In the genomic region with DNA sequence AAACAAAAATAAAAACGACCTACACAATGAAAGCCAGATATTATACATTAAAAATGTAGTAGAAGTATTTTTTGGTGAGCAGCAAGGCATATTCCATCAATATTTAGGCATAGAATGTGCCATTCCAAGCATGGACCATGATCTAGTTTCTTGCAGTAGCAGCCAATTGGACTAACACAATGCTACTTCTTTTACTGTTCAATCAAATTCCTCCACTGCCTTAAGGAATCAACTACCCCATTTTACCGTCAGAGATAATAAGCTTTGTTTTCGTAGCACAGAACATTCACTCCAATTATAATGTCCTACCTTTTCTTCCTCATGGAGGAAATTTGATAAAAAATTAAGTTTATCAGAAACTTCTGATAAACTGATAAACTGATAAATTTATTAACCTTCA, we compare ENCODE assay signal across 8 cellular contexts. TPM values are rescaled to one million over a fixed set of nuclear protein-coding genes. Genes with fewer than 3 reads are reported as not detected.
DNase-seq lines count a peak whose midpoint lies in the region; ATAC-seq and TF ChIP-seq lines count a peak whose summit lies in the region.

No MANE protein-coding gene starts in this region.

- H3K4me3 Mint-ChIP-seq in central memory CD8-positive, alpha-beta T cell: peak overlapping the region; percentile 87
- peak overlapping the region; percentile 93 to 100 (median 96) for H3K4me3 Mint-ChIP-seq in naive B cell

- H3K27ac ChIP-seq in BLaER1 treated with 17β-estradiol and CSF1 and Interleukin-3, amounts not matched to agents 10 nM and 100 nM: peak overlapping the region in 9 of 11 experiments; percentile 29 to 97 (median 96); a peak in 16 of 22 replicates
- H3K27ac ChIP-seq in KMS-11: peak overlapping the region; percentile 96; the same call in 1 of the 2 replicates
- no peak overlapping the region for H3K27ac ChIP-seq in aorta (ENCODE audit: low read depth in 1 of 2, low read length in 2 of 2)

- H2AFZ ChIP-seq in KMS-11 (ENCODE audit: low read depth): no peak overlapping the region

- DNase-seq in central memory CD8-positive, alpha-beta T cell (ENCODE audit: low spot score in 2 of 2): no peak
- DNase-seq in naive B cell: no peak
- no peak for DNase-seq in aorta
- DNase-seq in G401 (ENCODE audit: low spot score): no peak
- DNase-seq in NCI-H2196 treated with DMSO at 0.1 percent for 48 hours (lab: John Stamatoyannopoulos, UW; ENCODE audit: unreplicated experiment): no peak
- DNase-seq in NCI-H2107 (lab: John Stamatoyannopoulos, UW): no peak

- peak overlapping the region; percentile 96 to 99 (median 98); a peak in 21 of 22 replicates for H3K9ac ChIP-seq in BLaER1 treated with 17β-estradiol and CSF1 and Interleukin-3, amounts not matched to agents 10 nM and 100 nM
- H3K9ac ChIP-seq in KMS-11: peak overlapping the region; percentile 98; the same call in 1 of the 2 replicates

- no peaks in the 10 kb centered on the region for H3K9me3 ChIP-seq in BLaER1 treated with 17β-estradiol and CSF1 and Interleukin-3, amounts not matched to agents 10 nM and 100 nM (replicated peaks in 1 of 11)
- H3K9me3 ChIP-seq in aorta (ENCODE audit: control insufficient read depth, low read length): no peaks in the 10 kb centered on the region

- intact Hi-C loops in aorta (cut with DNase I): loop anchor here in 1 of 2 donors (10.0 kb wide), 1 partner anchor 72 kb away; the partner anchor contains the start of gene KATNA1

- peaks cover 37 to 61% (median 52%) of the 10 kb centered on the region in 11 experiments; a peak in 21 of 22 replicates for H4K20me1 ChIP-seq in BLaER1 treated with 17β-estradiol and CSF1 and Interleukin-3, amounts not matched to agents 10 nM and 100 nM
- H4K20me1 ChIP-seq in KMS-11 (ENCODE audit: insufficient read depth): peaks cover 7% of the 10 kb centered on the region; the same call in 1 of the 2 replicates

- H3K4me3 ChIP-seq in BLaER1 treated with 17β-estradiol and CSF1 and Interleukin-3, amounts not matched to agents 10 nM and 100 nM: peak overlapping the region; percentile 89 to 99 (median 95)
- H3K4me3 ChIP-seq in KMS-11 (IDR thresholded peaks at IDR 0.05; ENCODE audit: insufficient read depth, low read depth, low read length): no peak overlapping the region
- H3K4me3 ChIP-seq in aorta (ENCODE audit: low read length in 2 of 2): peak overlapping the region in 1 of 2 donors; percentile 37

- no peaks in the 10 kb centered on the region for H3K27me3 ChIP-seq in BLaER1 treated with 17β-estradiol and CSF1 and Interleukin-3, amounts not matched to agents 10 nM and 100 nM
- H3K27me3 ChIP-seq in KMS-11 (ENCODE audit: insufficient read depth, low read depth): no peaks in the 10 kb centered on the region
- H3K27me3 ChIP-seq in aorta (ENCODE audit: control insufficient read depth in 1 of 2, insufficient read depth in 2 of 2, low read length in 1 of 2): no peaks in the 10 kb centered on the region

- in situ Hi-C loops in G401 (cut with HindIII; ENCODE audit: low sequenced_read_pairs): no loop called here

- H3K27me3 Mint-ChIP-seq in central memory CD8-positive, alpha-beta T cell: no peaks in the 10 kb centered on the region
- H3K27me3 Mint-ChIP-seq in naive B cell: no peaks in the 10 kb centered on the region

- no peak for ATAC-seq in central memory CD8-positive, alpha-beta T cell (replicated peaks; ENCODE audit: extremely low read depth, poor library complexity, severe bottlenecking)
- ATAC-seq in naive B cell (ENCODE audit: low read depth in 2 of 2) (no peak), aorta (ENCODE audit: low FRiP score) (no peak)

- peaks cover 59% of the 10 kb centered on the region for H3K79me2 ChIP-seq in KMS-11 (ENCODE audit: insufficient read depth, low read depth)

- H3K4me2 ChIP-seq in BLaER1 treated with 17β-estradiol and CSF1 and Interleukin-3, amounts not matched to agents 10 nM and 100 nM: peak overlapping the region; percentile 77 to 97 (median 92)
- H3K4me2 ChIP-seq in KMS-11: peak overlapping the region; percentile 92

- no peak for TF ChIP-seq CTCF in KMS-11 (conservative IDR thresholded peaks at IDR 0.05; ENCODE audit: low read depth, low read length)

- H3K4me1 Mint-ChIP-seq in central memory CD8-positive, alpha-beta T cell: peaks cover 31% of the 10 kb centered on the region
- H3K4me1 Mint-ChIP-seq in naive B cell: peaks cover 20 to 41% (median 20%) of the 10 kb centered on the region in 3 donors

- H3K4me1 ChIP-seq in BLaER1 treated with 17β-estradiol and CSF1 and Interleukin-3, amounts not matched to agents 10 nM and 100 nM: peaks cover 18 to 27% (median 24%) of the 10 kb centered on the region in 10 experiments
- peaks cover 22% of the 10 kb centered on the region for H3K4me1 ChIP-seq in KMS-11 (ENCODE audit: low read depth, poor library complexity, severe bottlenecking)
- peaks cover 0 to 2% of the 10 kb centered on the region in 2 donors for H3K4me1 ChIP-seq in aorta (ENCODE audit: control insufficient read depth in 1 of 2, insufficient read depth in 2 of 2, low read length in 2 of 2)

- H3K9me3 Mint-ChIP-seq in central memory CD8-positive, alpha-beta T cell: no peaks in the 10 kb centered on the region
- no peaks in the 10 kb centered on the region for H3K9me3 Mint-ChIP-seq in naive B cell

- H3K36me3 ChIP-seq in BLaER1 treated with 17β-estradiol and CSF1 and Interleukin-3, amounts not matched to agents 10 nM and 100 nM: peaks cover 12 to 47% (median 23%) of the 10 kb centered on the region in 11 experiments; a peak in 20 of 22 replicates
- H3K36me3 ChIP-seq in KMS-11 (ENCODE audit: insufficient read depth) (no peaks in the 10 kb centered on the region), aorta (ENCODE audit: control insufficient read depth in 1 of 2, insufficient read depth in 2 of 2, low read length in 1 of 2) (no peaks in the 10 kb centered on the region)

- H3K36me3 Mint-ChIP-seq in central memory CD8-positive, alpha-beta T cell (ENCODE audit: insufficient read depth): peaks cover 17% of the 10 kb centered on the region
- H3K36me3 Mint-ChIP-seq in naive B cell: no peaks in the 10 kb centered on the region

- WGBS in aorta, 2 donors: 11 to 14% methylated on average over 3 of the region's 3 CpGs

- peak overlapping the region; percentile 93 for H3K27ac Mint-ChIP-seq in central memory CD8-positive, alpha-beta T cell (ENCODE audit: low read depth)
- peak overlapping the region in 4 of 6 donors; percentile 67 to 96 (median 83) for H3K27ac Mint-ChIP-seq in naive B cell

RNA-seq across cellular contexts. Expression of gene LATS1, which starts 1.3 kb away (rescaled TPM):
- 10 to 100 TPM; 12.5 to 21.4 (median 13.4) TPM for polyA plus RNA-seq in naive B cell (ENCODE audit: low read depth in 6 of 6)
- 10 to 100 TPM; 31.5 to 39.2 TPM for total RNA-seq in aorta
- polyA plus RNA-seq in aorta: 1 to 10 TPM; 5.4 to 7.0 TPM
- total RNA-seq in G401 (2014; rRNA removed; shearing (Covaris generic)): 4.7 and 8.6 TPM in 2 replicates

RNA-seq across cellular contexts. Expression of gene NUP43, which starts 29.7 kb away (rescaled TPM):
- 1 to 10 TPM in 5 of 6 donors, not detected in 1; 5.0 to 9.6 (median 5.4) TPM for polyA plus RNA-seq in naive B cell (ENCODE audit: low read depth in 6 of 6)
- total RNA-seq in aorta: 10 to 100 TPM; 28.6 to 32.1 TPM
- polyA plus RNA-seq in aorta: 10 to 100 TPM in 1 of 2 donors, 1 to 10 TPM in 1; 3.6 to 10.6 TPM
- 30.5 and 33.8 TPM in 2 replicates for total RNA-seq in G401 (2014; rRNA removed; shearing (Covaris generic))

RNA-seq across cellular contexts. Expression of gene PCMT1, which starts 33.0 kb away (rescaled TPM):
- 100 to 1,000 TPM; 115 to 157 (median 125) TPM for polyA plus RNA-seq in naive B cell (ENCODE audit: low read depth in 6 of 6)
- 10 to 100 TPM; 48.4 to 55.9 TPM for total RNA-seq in aorta
- polyA plus RNA-seq in aorta: 10 to 100 TPM; 51.9 to 72.1 TPM
- 188 and 195 TPM in 2 replicates for total RNA-seq in G401 (2014; rRNA removed; shearing (Covaris generic))

Comparison
In these comparisons a context has a peak if more than half of its experiments do, and no peak if none do; other contexts are left out.
1. H3K27ac ChIP-seq: peak in BLaER1 treated with 17β-estradiol and CSF1 and Interleukin-3, amounts not matched to agents 10 nM and 100 nM (9 of 11) and KMS-11 (single experiment); none in aorta (0 of 2).